In the genomic region with DNA sequence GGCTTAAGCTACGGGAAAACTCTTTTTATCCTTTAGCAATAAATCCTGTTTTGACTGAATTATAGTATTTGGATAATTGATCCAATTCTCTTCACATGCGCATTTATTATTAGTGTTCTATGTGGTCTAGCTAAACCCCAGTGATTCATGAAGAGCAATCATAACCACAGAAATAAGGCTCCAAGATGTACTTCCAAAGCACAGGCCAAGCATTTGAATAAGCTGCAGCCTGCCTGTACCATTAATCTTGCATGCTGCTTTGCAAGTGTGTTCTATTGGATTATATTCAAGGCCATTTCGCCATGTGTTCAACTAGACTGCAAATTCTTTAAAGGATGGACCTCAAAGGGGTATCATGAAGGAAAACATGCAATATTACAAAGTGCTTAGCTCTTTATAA, we compare ENCODE assay signal across 21 cellular contexts.
"Had no signal": no experiment of that assay in that cellular context is flagged by ENCODE, and none has a peak within 500 bp of the region (broad histone marks: within the 10 kb centered on the region; RNA-seq: fewer than 3 reads in every experiment).

No MANE protein-coding gene starts in this region.

- H3K4me3 ChIP-seq: coronary artery, gastrocnemius medialis, heart right ventricle, left ventricle myocardium inferior, lower lobe of right lung, pancreas, thoracic aorta, transverse colon had no signal

- DNase-seq: effector memory CD4-positive, alpha-beta T cell; gastrocnemius medialis; heart right ventricle; hypothalamus; islet precursor cell; left cardiac atrium; left ventricle myocardium inferior; lower lobe of right lung; occipital lobe; pancreas; right cardiac atrium; stimulated activated CD4-positive, alpha-beta T cell treated with anti-CD3 and anti-CD28 coated beads, Interleukin-4, amount 100 ng/mL, for 4 hours; stimulated activated naive B cell treated with anti-CD40 and anti-IgM and Interleukin-4, amounts not matched to agents 10 μg/mL and 1 μg/mL and 100 μg/mL, for 72 hours; stimulated activated naive CD8-positive, alpha-beta T cell treated with anti-CD3 and anti-CD28 coated beads, Interleukin-15, amount 100 ng/mL, for 72 hours; substantia nigra; transverse colon had no signal

- ATAC-seq: esophagus mucosa; gastrocnemius medialis; heart right ventricle; left cardiac atrium; lower lobe of right lung; natural killer cell treated with Interleukin-12 subunit alpha and Interleukin-12 subunit beta and Interleukin-15 and Interleukin-18, amount 100 ng/mL, for 72 hours; pancreas; right cardiac atrium; stimulated activated naive B cell treated with anti-CD40 and anti-IgM and Interleukin-4, amounts not matched to agents 10 μg/mL and 1 μg/mL and 100 μg/mL, for 72 hours; stimulated activated naive CD8-positive, alpha-beta T cell treated with anti-CD3 and anti-CD28 coated beads, Interleukin-15, amount 100 ng/mL, for 72 hours had no signal

- H3K36me3 ChIP-seq: gastrocnemius medialis, heart right ventricle, left ventricle myocardium inferior, lower lobe of right lung, pancreas, thoracic aorta, transverse colon had no signal

- FAIRE-seq: endometrium, pancreas had no signal

- H3K4me1 ChIP-seq: gastrocnemius medialis, heart right ventricle, left ventricle myocardium inferior, lower lobe of right lung, pancreas, transverse colon had no signal

- H3K27ac ChIP-seq: coronary artery, gastrocnemius medialis, heart right ventricle, left ventricle myocardium inferior, lower lobe of right lung, pancreas, thoracic aorta, transverse colon had no signal

- H3K9me3 ChIP-seq: gastrocnemius medialis, left ventricle myocardium inferior, lower lobe of right lung, pancreas, thoracic aorta, transverse colon had no signal

- H3K27me3 ChIP-seq: gastrocnemius medialis, heart right ventricle, pancreas, transverse colon had no signal
